ENCODE assay signal across 27 cellular contexts in genomic region chr5:126506079-126506478, GRCh38.
DNase-seq lines count a peak whose midpoint lies in the region; ATAC-seq, FAIRE-seq and TF ChIP-seq lines count a peak whose summit lies in the region.
"Had no signal": no experiment of that assay in that cellular context is flagged by ENCODE, and none has a peak within 500 bp of the region (broad histone marks: within the 10 kb centered on the region; RNA-seq: fewer than 3 reads in every experiment).

No MANE protein-coding gene starts in this region.

- POLR2A ChIA-PET in endothelial cell of umbilical vein (lab: Charles Lee) = no interaction called here

- no peak overlapping the region for H3K9ac ChIP-seq in endothelial cell of umbilical vein (replicated peaks; ENCODE audit: extremely low read depth, insufficient read depth, low read length)
- H3K9ac ChIP-seq in neuronal stem cell (ENCODE audit: low read depth, low read length, poor library complexity) = no peak overlapping the region
- H3K9ac ChIP-seq: BLaER1 had no signal

- H3K27me3 Mint-ChIP-seq in Calu3 (ENCODE audit: unreplicated experiment) = no peaks in the 10 kb centered on the region
- H3K27me3 Mint-ChIP-seq: CD4-positive, alpha-beta T cell had no signal

- no peak overlapping the region for H2BK15ac ChIP-seq in neuronal stem cell (ENCODE audit: low read length)

- peaks cover 8% of the 10 kb centered on the region for H3K4me1 Mint-ChIP-seq in Calu3 (ENCODE audit: low read depth, unreplicated experiment)

- H4K91ac ChIP-seq in neuronal stem cell (ENCODE audit: low read depth, low read length, poor library complexity) = no peak overlapping the region

- H2BK120ac ChIP-seq in neuronal stem cell (ENCODE audit: low read depth, low read length) = no peak overlapping the region

- H4K8ac ChIP-seq in neuronal stem cell (ENCODE audit: low read depth, low read length) = no peak overlapping the region

- H2AFZ ChIP-seq in endothelial cell of umbilical vein (ENCODE audit: low read depth, low read length) (no peak overlapping the region), neuronal stem cell (ENCODE audit: low read length) (no peak overlapping the region)

- no peak for TF ChIP-seq POLR2A in adrenal gland (IDR thresholded peaks at IDR 0.05)
- no peak for TF ChIP-seq POLR2A in endothelial cell of umbilical vein (IDR thresholded peaks at IDR 0.05; ENCODE audit: low read depth, low read length)
- no peak for TF ChIP-seq POLR2A in upper lobe of left lung (IDR thresholded peaks at IDR 0.05)
- no peak for TF ChIP-seq POLR2A in sigmoid colon (IDR thresholded peaks at IDR 0.05)

- H3K36me3 Mint-ChIP-seq in Calu3 (ENCODE audit: insufficient read depth, unreplicated experiment) = no peaks in the 10 kb centered on the region

- no peaks in the 10 kb centered on the region for H4K20me1 ChIP-seq in endothelial cell of umbilical vein (replicated peaks; ENCODE audit: control insufficient read depth, extremely low read depth, insufficient read depth, low read length)
- H4K20me1 ChIP-seq: BLaER1 had no signal

- H3K27me3 ChIP-seq in heart right ventricle = no peaks in the 10 kb centered on the region
- H3K27me3 ChIP-seq in adrenal gland = no peaks in the 10 kb centered on the region
- peaks cover 5 to 13% of the 10 kb centered on the region in 2 experiments for H3K27me3 ChIP-seq in endothelial cell of umbilical vein (ENCODE audit: control insufficient read depth in 2 of 2, insufficient read depth in 2 of 2, low read length in 2 of 2)
- H3K27me3 ChIP-seq in upper lobe of left lung = no peaks in the 10 kb centered on the region
- H3K27me3 ChIP-seq in neuronal stem cell (ENCODE audit: control insufficient read depth in 3 of 3, insufficient read depth in 3 of 3, low read depth in 1 of 3, low read length in 3 of 3) = no peaks in the 10 kb centered on the region
- no peaks in the 10 kb centered on the region for H3K27me3 ChIP-seq in sigmoid colon
- H3K27me3 ChIP-seq: BLaER1 had no signal

- intact Hi-C loops in heart right ventricle (cut with DNase I) = loop anchor here in 1 of 10 donors (1.0 kb wide), 1 partner anchor 19 kb away; no protein-coding TSS in a partner anchor
- intact Hi-C loops in Right ventricle myocardium inferior (cut with DNase I) = no loop called here
- intact Hi-C loops in adrenal gland (cut with DNase I) = no loop called here
- intact Hi-C loops in endothelial cell of umbilical vein (cut with micrococcal nuclease) = no loop called here
- intact Hi-C loops in sigmoid colon (cut with DNase I) = no loop called here
- intact Hi-C loops in Calu3 (cut with micrococcal nuclease; ENCODE audit: unreplicated experiment) = no loop called here

- H3K14ac ChIP-seq in neuronal stem cell (ENCODE audit: low read length) = no peak overlapping the region

- no peak overlapping the region for H2BK5ac ChIP-seq in neuronal stem cell (ENCODE audit: low read length)

- H3K4me1 ChIP-seq in heart right ventricle = peaks cover 0 to 45% (median 28%) of the 10 kb centered on the region in 9 donors
- peaks cover 26 to 51% of the 10 kb centered on the region in 2 donors for H3K4me1 ChIP-seq in adrenal gland (replicated peaks in 1 of 2)
- H3K4me1 ChIP-seq in endothelial cell of umbilical vein (ENCODE audit: control insufficient read depth, extremely low read depth, insufficient read depth, low read length) = peaks cover 14% of the 10 kb centered on the region
- peaks cover 23 to 65% (median 42%) of the 10 kb centered on the region in 4 donors for H3K4me1 ChIP-seq in upper lobe of left lung
- peaks cover 0 to 20% of the 10 kb centered on the region in 2 donors for H3K4me1 ChIP-seq in neuronal stem cell (ENCODE audit: control insufficient read depth in 2 of 2, insufficient read depth in 1 of 2, low read depth in 1 of 2, low read length in 2 of 2)
- peaks cover 0 to 8% (median 4%) of the 10 kb centered on the region in 4 donors for H3K4me1 ChIP-seq in sigmoid colon

- no peak overlapping the region for H3K4me3 ChIP-seq in heart right ventricle
- H3K4me3 ChIP-seq in adrenal gland = no peak overlapping the region
- no peak overlapping the region for H3K4me3 ChIP-seq in endothelial cell of umbilical vein (replicated peaks in 1 of 3; ENCODE audit: insufficient read depth in 1 of 3, low read depth in 1 of 3, low read length in 3 of 3)
- no peak overlapping the region for H3K4me3 ChIP-seq in upper lobe of left lung
- H3K4me3 ChIP-seq in neuronal stem cell (ENCODE audit: low read length in 2 of 2) = no peak overlapping the region
- H3K4me3 ChIP-seq in sigmoid colon = no peak overlapping the region
- H3K4me3 ChIP-seq: BLaER1 had no signal

- no peaks in the 10 kb centered on the region for H3K9me3 ChIP-seq in heart right ventricle
- no peaks in the 10 kb centered on the region for H3K9me3 ChIP-seq in adrenal gland (replicated peaks in 1 of 3)
- H3K9me3 ChIP-seq in endothelial cell of umbilical vein (replicated peaks; ENCODE audit: control insufficient read depth, insufficient read depth, low read length) = no peaks in the 10 kb centered on the region
- H3K9me3 ChIP-seq in upper lobe of left lung = no peaks in the 10 kb centered on the region
- H3K9me3 ChIP-seq in neuronal stem cell (replicated peaks in 1 of 2; ENCODE audit: control insufficient read depth in 2 of 2, insufficient read depth in 1 of 2, low read depth in 1 of 2, low read length in 2 of 2) = peaks cover 0 to 4% of the 10 kb centered on the region in 2 donors
- H3K9me3 ChIP-seq in sigmoid colon = no peaks in the 10 kb centered on the region
- H3K9me3 ChIP-seq: BLaER1 had no signal

- peak overlapping the region; percentile 28 to 85 (median 65) for H3K27ac ChIP-seq in heart right ventricle
- H3K27ac ChIP-seq in adrenal gland = peak overlapping the region in 3 of 5 donors; percentile 29 to 94 (median 72)
- H3K27ac ChIP-seq in endothelial cell of umbilical vein (ENCODE audit: insufficient read depth, low read depth, low read length) = no peak overlapping the region
- peak overlapping the region in 3 of 4 donors; percentile 28 to 85 (median 79) for H3K27ac ChIP-seq in upper lobe of left lung
- H3K27ac ChIP-seq in neuronal stem cell (replicated peaks; ENCODE audit: low read length) = no peak overlapping the region
- H3K27ac ChIP-seq in sigmoid colon = no peak overlapping the region
- H3K27ac ChIP-seq: BLaER1 had no signal

- BruUV-seq in endothelial cell of umbilical vein (replicated peaks; lab: Mats Ljungman, UMichigan) (no TSS peak), Calu3 (replicated peaks; lab: Mats Ljungman, UMichigan) (no TSS peak)

- CTCF ChIA-PET in endothelial cell of umbilical vein (lab: Charles Lee) (no interaction called here), Calu3 (lab: Charles Lee) (no interaction called here)

- dilution Hi-C loops in endothelial cell of umbilical vein (cut with MboI; ENCODE audit: extremely low pct_ligation_motif_present, low sequenced_read_pairs) = no loop called here

- H3K23ac ChIP-seq in neuronal stem cell (ENCODE audit: low read depth, low read length, poor library complexity) = no peak overlapping the region

- H2AK5ac ChIP-seq in neuronal stem cell (ENCODE audit: low read depth, low read length) = no peak overlapping the region

- no peak overlapping the region for H3K4me2 ChIP-seq in endothelial cell of umbilical vein (ENCODE audit: insufficient read depth, low read length)
- H3K4me2 ChIP-seq in neuronal stem cell (ENCODE audit: insufficient read depth, low read length, poor library complexity, severe bottlenecking) = no peak overlapping the region
- H3K4me2 ChIP-seq: BLaER1 had no signal

- H3K18ac ChIP-seq in neuronal stem cell (ENCODE audit: low read length) = no peak overlapping the region

- TF ChIP-seq CTCF in heart right ventricle (IDR thresholded peaks at IDR 0.05) (no peak), adrenal gland (IDR thresholded peaks at IDR 0.05) (no peak), endothelial cell of umbilical vein (IDR thresholded peaks at IDR 0.05; ENCODE audit: extremely low read depth in 1 of 2, insufficient read depth in 1 of 2, low read depth in 1 of 2, low read length in 2 of 2) (no peak), upper lobe of left lung (IDR thresholded peaks at IDR 0.05) (no peak), sigmoid colon (IDR thresholded peaks at IDR 0.05) (no peak), Calu3 (IDR thresholded peaks at IDR 0.05; ENCODE audit: unreplicated experiment) (no peak)

- no peaks in the 10 kb centered on the region for H3K79me2 ChIP-seq in endothelial cell of umbilical vein (ENCODE audit: control insufficient read depth, insufficient read depth, low read length)

- ATAC-seq in heart right ventricle = peak in 7 of 8 donors; percentile 39 to 84 (median 57)
- ATAC-seq in Right ventricle myocardium inferior = no peak
- ATAC-seq in upper lobe of left lung (ENCODE audit: low FRiP score in 2 of 2) = no peak
- ATAC-seq: HCT116, PC-3 had no signal

- peaks cover 2% of the 10 kb centered on the region for H3K9me3 Mint-ChIP-seq in Calu3 (ENCODE audit: low read depth, unreplicated experiment)

- WGBS in heart right ventricle, 2 donors = 64 to 67% methylated on average over 4 of the region's 4 CpGs
- WGBS in adrenal gland, 4 donors = 77 to 90% (median 83%) methylated on average over 4 of the region's 4 CpGs
- 74 to 77% methylated on average over 4 of the region's 4 CpGs for WGBS in upper lobe of left lung, 2 donors
- WGBS in neuronal stem cell (ENCODE audit: extremely low coverage in 2 of 2, insufficient read length in 2 of 2, insufficient replicate concordance in 1 of 2), 2 donors = no CpG with 5 or more reads among the region's 4 CpGs
- WGBS in sigmoid colon, 2 donors = 86 to 89% methylated on average over 4 of the region's 4 CpGs

- H3K4me3 Mint-ChIP-seq in Calu3 (ENCODE audit: low read depth, unreplicated experiment) = no peak overlapping the region

- H3K9me1 ChIP-seq in endothelial cell of umbilical vein (replicated peaks; ENCODE audit: control insufficient read depth, extremely low read depth, insufficient read depth, low read length) = no peaks in the 10 kb centered on the region

- H3K36me3 ChIP-seq in heart right ventricle (no peaks in the 10 kb centered on the region), adrenal gland (replicated peaks in 1 of 2) (no peaks in the 10 kb centered on the region), endothelial cell of umbilical vein (ENCODE audit: control insufficient read depth in 2 of 2, extremely low read depth in 1 of 2, insufficient read depth in 2 of 2, low read length in 2 of 2) (no peaks in the 10 kb centered on the region), upper lobe of left lung (no peaks in the 10 kb centered on the region), neuronal stem cell (replicated peaks in 1 of 2; ENCODE audit: control insufficient read depth in 2 of 2, insufficient read depth in 2 of 2, low read length in 2 of 2) (no peaks in the 10 kb centered on the region), sigmoid colon (no peaks in the 10 kb centered on the region)
- H3K36me3 ChIP-seq: BLaER1 had no signal

- no peak overlapping the region for H2BK12ac ChIP-seq in neuronal stem cell (ENCODE audit: low read length)

- no peaks in the 10 kb centered on the region for H3K79me1 ChIP-seq in neuronal stem cell (ENCODE audit: low read depth, low read length)

- TF ChIP-seq EP300 in upper lobe of left lung (IDR thresholded peaks at IDR 0.05) (no peak), sigmoid colon (IDR thresholded peaks at IDR 0.05) (no peak)

- H3K4ac ChIP-seq in neuronal stem cell (ENCODE audit: low read length) = no peak overlapping the region

- FAIRE-seq in endothelial cell of umbilical vein (lab: Jason Lieb, UNC) = no peak
- FAIRE-seq: A204.1, GM12891 had no signal

- DNase-seq in heart right ventricle = peak in 1 of 2 donors; percentile 37
- DNase-seq in Right ventricle myocardium inferior (ENCODE audit: missing footprints) = no peak
- peak in 1 of 7 donors; percentile 27 for DNase-seq in adrenal gland
- DNase-seq in endothelial cell of umbilical vein (ENCODE audit: low read depth, low spot score) = peak; percentile 26
- DNase-seq in upper lobe of left lung = no peak
- no peak for DNase-seq in neuronal stem cell (ENCODE audit: low spot score)
- no peak for DNase-seq in sigmoid colon
- no peak for DNase-seq in Calu3
- DNase-seq: CD4-positive, alpha-beta T cell; COR-L47; DMS79 treated with DMSO at 0.1 percent for 48 hours; GF-D8; Karpas-422; NCI-H1092; NCI-H1436; NCI-H187; NCI-H2081 treated with DMSO at 0.1 percent for 48 hours; NCI-H2171; NCI-H226; NCI-H510A; NCI-H69; PC-3; SHP77 had no signal

- no peak overlapping the region for H3K27ac Mint-ChIP-seq in Calu3 (ENCODE audit: unreplicated experiment)

Comparison
In these comparisons a context has a peak if more than half of its experiments do, and no peak if none do; other contexts are left out.
1. ATAC-seq: peak in heart right ventricle (7 of 8); none in Right ventricle myocardium inferior (single experiment) and upper lobe of left lung (0 of 2).
2. H3K27ac ChIP-seq: peak in heart right ventricle (10 of 10), adrenal gland (3 of 5) and upper lobe of left lung (3 of 4); none in endothelial cell of umbilical vein (single experiment), neuronal stem cell (single experiment) and sigmoid colon (0 of 4).